9 cellular contexts compared by ENCODE assay signal in genomic region chr15:28098766-28099554, GRCh38. TPM values are rescaled to one million over a fixed set of nuclear protein-coding genes. Genes with fewer than 3 reads are reported as not detected.
DNase-seq lines count a peak whose midpoint lies in the region; ATAC-seq and TF ChIP-seq lines count a peak whose summit lies in the region.
"Had no signal": no experiment of that assay in that cellular context is flagged by ENCODE, and none has a peak within 500 bp of the region (broad histone marks: within the 10 kb centered on the region; RNA-seq: fewer than 3 reads in every experiment).

TSS of gene OCA2 (minus strand) at chr15:28099315. CDS start at chr15:28081874, 17,441 bp downstream.

- intact Hi-C loops in esophagus squamous epithelium (cut with DNase I): no loop called here
- intact Hi-C loops in vagina (cut with DNase I): no loop called here

- peaks cover 2% of the 10 kb centered on the region for H3K9me3 Mint-ChIP-seq in neural progenitor cell

- H3F3A ChIP-seq in neural progenitor cell (ENCODE audit: low read depth): peaks cover 30% of the 10 kb centered on the region

- H3K36me3 ChIP-seq in ES-I3 (ENCODE audit: insufficient read depth, low read length) (no peaks in the 10 kb centered on the region), esophagus squamous epithelium (no peaks in the 10 kb centered on the region), neural progenitor cell (no peaks in the 10 kb centered on the region), vagina (no peaks in the 10 kb centered on the region)

- H4K20me1 ChIP-seq in neural progenitor cell (ENCODE audit: low read depth): peaks cover 36% of the 10 kb centered on the region

- H3K36me3 Mint-ChIP-seq in neural progenitor cell: no peaks in the 10 kb centered on the region

- TF ChIP-seq POLR2A in esophagus squamous epithelium (IDR thresholded peaks at IDR 0.05) (no peak), vagina (IDR thresholded peaks at IDR 0.05) (no peak)

- no peak for ATAC-seq in GM19023 (IDR thresholded peaks at IDR 0.05; ENCODE audit: unreplicated experiment)
- ATAC-seq in GM21526 (IDR thresholded peaks at IDR 0.05; ENCODE audit: low FRiP score, unreplicated experiment): no peak

- 13 to 23% methylated on average over 3 to 9 of the region's 52 CpGs for WGBS in esophagus squamous epithelium, 2 donors

- peaks cover 51% of the 10 kb centered on the region for H3K27me3 Mint-ChIP-seq in neural progenitor cell (ENCODE audit: insufficient read depth, low read depth)

- peaks cover 9% of the 10 kb centered on the region; the same call in 1 of the 2 replicates for H3K4me1 ChIP-seq in ES-I3 (ENCODE audit: insufficient read depth, low read length)
- peaks cover 35 to 60% (median 39%) of the 10 kb centered on the region in 3 donors for H3K4me1 ChIP-seq in esophagus squamous epithelium
- H3K4me1 ChIP-seq in neural progenitor cell: peaks cover 31% of the 10 kb centered on the region
- peaks cover 47% of the 10 kb centered on the region for H3K4me1 ChIP-seq in vagina

- H3K4me3 ChIP-seq in esophagus squamous epithelium: peak within 1 kb of the TSS; percentile 17 to 61 (median 33)
- peak within 1 kb of the TSS; percentile 44 for H3K4me3 ChIP-seq in neural progenitor cell
- H3K4me3 ChIP-seq in vagina: peak within 1 kb of the TSS; percentile 21 to 29

- H3K9ac ChIP-seq in ES-I3 (ENCODE audit: low read depth, low read length): peak within 1 kb of the TSS; percentile 52; the same call in 1 of the 2 replicates
- no peak within 1 kb of the TSS for H3K9ac ChIP-seq in neural progenitor cell

- H3K27ac ChIP-seq in esophagus squamous epithelium (peak within 1 kb of the TSS; percentile 42 to 66 (median 53)), neural progenitor cell (no peak within 1 kb of the TSS), vagina (peak within 1 kb of the TSS; percentile 50)

- peak within 1 kb of the TSS; percentile 73 for H3K4me2 ChIP-seq in neural progenitor cell

- H3K27ac Mint-ChIP-seq in neural progenitor cell: peak within 1 kb of the TSS; percentile 2

- TF ChIP-seq CTCF in esophagus squamous epithelium (IDR thresholded peaks at IDR 0.05) (peak in 1 of 6 experiments; percentile 24), neural progenitor cell (IDR thresholded peaks at IDR 0.05) (peak; percentile 50), vagina (IDR thresholded peaks at IDR 0.05) (no peak)

- H3K27me3 ChIP-seq in esophagus squamous epithelium (peaks cover 0 to 70% (median 0%) of the 10 kb centered on the region in 4 donors), neural progenitor cell (peaks cover 100% of the 10 kb centered on the region), vagina (no peaks in the 10 kb centered on the region)

- H3K9me3 ChIP-seq in ES-I3 (ENCODE audit: control insufficient read depth, insufficient read depth, low read length): no peaks in the 10 kb centered on the region
- no peaks in the 10 kb centered on the region for H3K9me3 ChIP-seq in esophagus squamous epithelium
- H3K9me3 ChIP-seq in neural progenitor cell (ENCODE audit: low read depth): no peaks in the 10 kb centered on the region
- H3K9me3 ChIP-seq in vagina: no peaks in the 10 kb centered on the region

- DNase-seq in NCI-H460 (ENCODE audit: extremely low read depth, low read depth): peak; percentile 37
- DNase-seq in activated CD8-positive, alpha-beta memory T cell treated with anti-CD3 and anti-CD28 coated beads, Interleukin-2, amount 50 U/mL, for 4 hours: peak; percentile 62
- no peak for DNase-seq in esophagus squamous epithelium (lab: John Stamatoyannopoulos, UW)
- peak; percentile 91 for DNase-seq in neural progenitor cell (ENCODE audit: low spot score)
- peak; percentile 61 to 80 for DNase-seq in vagina (ENCODE audit: extremely low spot score in 2 of 2)

- no peaks in the 10 kb centered on the region for H3K79me2 ChIP-seq in neural progenitor cell (ENCODE audit: low read depth)

- H3K4me1 Mint-ChIP-seq in neural progenitor cell: peaks cover 36% of the 10 kb centered on the region

- H2AFZ ChIP-seq in neural progenitor cell (replicated peaks): peak within 1 kb of the TSS; percentile 50

- peak within 1 kb of the TSS; percentile 81 for H3K4me3 Mint-ChIP-seq in neural progenitor cell

RNA-seq across cellular contexts. Expression of gene OCA2, which starts in this region (rescaled TPM):
- total RNA-seq in NCI-H460 (2014; rRNA removed; shearing (Covaris generic)): 0.40 and 0.81 TPM in 2 replicates
- polyA plus RNA-seq in NCI-H460 (2014; cell fraction: nucleus; rRNA removed): 0.10 and 0.55 TPM in 2 replicates
- total RNA-seq in esophagus squamous epithelium (1 to 10 TPM; 1.7 to 5.5 (median 4.6) TPM), neural progenitor cell (ENCODE audit: low replicate concordance) (0.65 and 1.0 TPM in 2 replicates), vagina (0.25 TPM)
- total RNA-seq: T-helper 1 cell treated with Interleukin-12 subunit alpha and Interleukin-12 subunit beta and Interleukin-4 antibody, amounts not matched to agents 30 ng/mL and 1 ng/mL, for 36 hours had no signal

Comparison
In these comparisons a context has a peak if more than half of its experiments do, and no peak if none do; other contexts are left out.
1. Peak in DNase-seq in NCI-H460; RNA of the gene not detected or under 1 TPM.
2. Peak in DNase-seq, H3K4me3 ChIP-seq and H3K27ac ChIP-seq in vagina; RNA of the gene not detected or under 1 TPM.